31 cellular contexts compared by ENCODE assay signal in the genomic region with DNA sequence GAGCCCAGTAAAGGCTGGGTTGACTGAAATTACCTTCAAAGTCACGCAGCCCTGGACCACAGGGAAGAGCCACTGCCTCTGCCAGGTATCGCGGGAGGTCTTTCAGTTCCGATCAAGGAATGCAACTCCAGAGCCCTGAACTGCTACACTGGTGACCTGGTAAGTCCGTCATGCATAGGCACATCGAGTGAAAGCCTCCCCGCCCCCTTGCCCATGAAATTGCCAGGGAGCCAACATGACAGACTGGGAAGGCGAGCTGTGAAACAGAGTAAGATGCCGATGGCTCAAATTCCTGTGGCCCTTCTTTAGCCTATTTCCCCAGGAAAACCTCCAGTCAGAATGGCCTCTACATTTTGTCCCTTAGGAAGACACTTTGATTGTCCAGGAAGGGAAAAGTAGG. TPM values are rescaled to one million over a fixed set of nuclear protein-coding genes. Genes with fewer than 3 reads are reported as not detected.
"Had no signal": no experiment of that assay in that cellular context is flagged by ENCODE, and none has a peak within 500 bp of the region (broad histone marks: within the 10 kb centered on the region; RNA-seq: fewer than 3 reads in every experiment).

No MANE protein-coding gene starts in this region.

- FAIRE-seq: endometrium, frontal cortex, islet of Langerhans had no signal

- H3K27ac Mint-ChIP-seq: naive thymus-derived CD8-positive, alpha-beta T cell; stimulated activated naive B cell treated with anti-CD40 and anti-IgM and Interleukin-4, amounts not matched to agents 10 μg/mL and 1 μg/mL and 100 μg/mL, for 72 hours had no signal

- H3K27me3 Mint-ChIP-seq: stimulated activated naive CD8-positive, alpha-beta T cell treated with anti-CD3 and anti-CD28 coated beads, Interleukin-15, amount 100 ng/mL, for 72 hours had no signal

- H3K9me3 Mint-ChIP-seq: naive thymus-derived CD8-positive, alpha-beta T cell; stimulated activated naive B cell treated with anti-CD40 and anti-IgM and Interleukin-4, amounts not matched to agents 10 μg/mL and 1 μg/mL and 100 μg/mL, for 72 hours; stimulated activated naive CD8-positive, alpha-beta T cell treated with anti-CD3 and anti-CD28 coated beads, Interleukin-15, amount 100 ng/mL, for 72 hours had no signal

- H3K27ac ChIP-seq: dorsolateral prefrontal cortex, heart right ventricle, neutrophil, psoas muscle, spleen, testis, transverse colon had no signal

- ATAC-seq: esophagus mucosa; left lobe of liver; mucosa of descending colon; naive thymus-derived CD8-positive, alpha-beta T cell; sciatic nerve; stimulated activated naive B cell treated with anti-CD40 and anti-IgM and Interleukin-4, amounts not matched to agents 10 μg/mL and 1 μg/mL and 100 μg/mL, for 72 hours; stimulated activated naive CD8-positive, alpha-beta T cell treated with anti-CD3 and anti-CD28 coated beads, Interleukin-15, amount 100 ng/mL, for 72 hours had no signal

- DNase-seq: cortex of kidney; dorsolateral prefrontal cortex; effector memory CD4-positive, alpha-beta T cell; heart right ventricle; kidney glomerular epithelial cell; mammary epithelial cell; mucosa of descending colon; naive thymus-derived CD8-positive, alpha-beta T cell; psoas muscle; retina; spleen; stimulated activated CD4-positive, alpha-beta T cell treated with anti-CD3 and anti-CD28 coated beads, Interleukin-15, amount 100 ng/mL, for 24 hours; stimulated activated CD4-positive, alpha-beta T cell treated with anti-CD3 and anti-CD28 coated beads, Interleukin-1b, Interleukin-23, amount 100 ng/mL, for 48 hours; stimulated activated CD4-positive, alpha-beta T cell treated with anti-CD3 and anti-CD28 coated beads, Interleukin-4, amount 100 ng/mL, for 4 hours; stimulated activated naive B cell treated with anti-CD40 and anti-IgM and Interleukin-4, amounts not matched to agents 10 μg/mL and 1 μg/mL and 100 μg/mL, for 72 hours; stimulated activated naive CD8-positive, alpha-beta T cell treated with anti-CD3 and anti-CD28 coated beads, Interleukin-15, amount 100 ng/mL, for 72 hours; testis; transverse colon had no signal

- H3K27me3 ChIP-seq: testis had no signal

- H3K4me3 ChIP-seq: dorsolateral prefrontal cortex, heart right ventricle, mucosa of descending colon, psoas muscle, spleen, testis, transverse colon had no signal

- H3K36me3 ChIP-seq: neutrophil, transverse colon had no signal

- H3K9me3 ChIP-seq: heart right ventricle, mucosa of descending colon, neutrophil, psoas muscle, spleen, testis, transverse colon had no signal

- H3K4me3 Mint-ChIP-seq: naive thymus-derived CD8-positive, alpha-beta T cell; stimulated activated naive B cell treated with anti-CD40 and anti-IgM and Interleukin-4, amounts not matched to agents 10 μg/mL and 1 μg/mL and 100 μg/mL, for 72 hours; stimulated activated naive CD8-positive, alpha-beta T cell treated with anti-CD3 and anti-CD28 coated beads, Interleukin-15, amount 100 ng/mL, for 72 hours had no signal

RNA-seq across cellular contexts. Expression of a gene that starts 2.3 kb away (rescaled TPM):
- total RNA-seq: frontal cortex, glomerular endothelial cell, psoas muscle, subcutaneous adipose tissue, transverse colon had no signal
- polyA plus RNA-seq: mammary epithelial cell had no signal

RNA-seq across cellular contexts. Expression of a gene that starts 31.8 kb away (rescaled TPM):
- total RNA-seq: frontal cortex; glomerular endothelial cell; left lobe of liver; naive thymus-derived CD8-positive, alpha-beta T cell had no signal
- polyA plus RNA-seq: mammary epithelial cell; naive thymus-derived CD8-positive, alpha-beta T cell; neural cell had no signal

RNA-seq across cellular contexts. Expression of a gene that starts 50.2 kb away (rescaled TPM):
- total RNA-seq: dorsolateral prefrontal cortex; esophagus mucosa; fibroblast of lung; frontal cortex; glomerular endothelial cell; mammary epithelial cell; naive thymus-derived CD8-positive, alpha-beta T cell; sciatic nerve; skeletal muscle tissue; ureter had no signal
- polyA plus RNA-seq: fibroblast of lung; mammary epithelial cell; naive thymus-derived CD8-positive, alpha-beta T cell; neural cell had no signal
